32 cellular contexts compared by ENCODE assay signal in the genomic region with DNA sequence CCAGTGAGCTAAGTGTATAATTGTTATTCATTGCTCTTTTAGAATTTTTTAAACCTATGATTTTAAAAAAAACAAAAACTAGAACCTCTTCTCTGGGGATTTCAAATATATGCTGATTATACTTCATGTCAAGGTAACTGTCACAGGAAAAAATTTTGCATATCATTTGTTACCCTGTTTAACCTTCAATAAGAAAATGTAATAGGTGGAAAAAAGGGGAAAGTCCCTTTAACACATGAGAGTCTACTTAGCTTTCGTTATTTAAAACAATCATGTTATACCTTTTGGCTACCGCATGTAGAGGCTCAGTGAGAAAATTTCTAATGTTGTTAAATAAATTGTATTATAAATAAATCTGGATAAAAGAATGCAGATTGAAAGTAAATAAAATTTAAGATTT.
"Had no signal": no experiment of that assay in that cellular context is flagged by ENCODE, and none has a peak within 500 bp of the region (broad histone marks: within the 10 kb centered on the region; RNA-seq: fewer than 3 reads in every experiment).

No MANE protein-coding gene starts in this region.

- ATAC-seq: activated CD4-positive, alpha-beta T cell treated with anti-CD3 and anti-CD28 coated beads for 36 hours; activated CD8-positive, alpha-beta memory T cell treated with anti-CD3 and anti-CD28 coated beads, Interleukin-2, amount 10 ng/mL, durations not matched to agents 7 days and 5 days; activated CD8-positive, alpha-beta T cell treated with anti-CD3 and anti-CD28 coated beads, Interleukin-2, amount 10 ng/mL, durations not matched to agents 7 days and 5 days; heart right ventricle; left lung; lower lobe of right lung; mucosa of descending colon; sciatic nerve; stimulated activated effector memory CD8-positive, alpha-beta T cell treated with anti-CD3 and anti-CD28 coated beads, Interleukin-12 subunit alpha, Interleukin-12 subunit beta, amount 100 ng/mL, for 72 hours; stimulated activated naive CD8-positive, alpha-beta T cell treated with anti-CD3 and anti-CD28 coated beads, Interleukin-15, amount 100 ng/mL, for 72 hours had no signal

- H3K27me3 ChIP-seq: ascending aorta, cardiac muscle cell, colonic mucosa, heart right ventricle, left lung, neutrophil, vagina had no signal

- DNase-seq: activated CD4-positive, alpha-beta T cell treated with anti-CD3 and anti-CD28 coated beads for 36 hours; activated CD8-positive, alpha-beta memory T cell treated with anti-CD3 and anti-CD28 coated beads, Interleukin-2, amount 10 ng/mL, durations not matched to agents 7 days and 5 days; activated CD8-positive, alpha-beta T cell treated with anti-CD3 and anti-CD28 coated beads, Interleukin-2, amount 10 ng/mL, durations not matched to agents 7 days and 5 days; activated effector memory CD4-positive, alpha-beta T cell treated with anti-CD3 and anti-CD28 coated beads, Interleukin-2, amount 50 U/mL, for 16 hours; activated naive CD8-positive, alpha-beta T cell treated with anti-CD3 and anti-CD28 coated beads for 36 hours; cerebellar nuclear complex; colonic mucosa; effector memory CD4-positive, alpha-beta T cell; erythroblast; heart right ventricle; left lung; lower lobe of right lung; mucosa of descending colon; stimulated activated CD4-positive, alpha-beta T cell treated with anti-CD3 and anti-CD28 coated beads, Interleukin-4, amount 100 ng/mL, for 24 hours; stimulated activated naive CD8-positive, alpha-beta T cell treated with anti-CD3 and anti-CD28 coated beads, Interleukin-15, amount 100 ng/mL, for 72 hours; substantia nigra; SW 1271; T1000; WERI-Rb-1 had no signal

- H3K4me1 ChIP-seq: colonic mucosa, left lung, lower lobe of right lung had no signal

- H3K27ac Mint-ChIP-seq: activated CD4-positive, alpha-beta T cell treated with anti-CD3 and anti-CD28 coated beads for 36 hours; activated CD8-positive, alpha-beta memory T cell treated with anti-CD3 and anti-CD28 coated beads, Interleukin-2, amount 10 ng/mL, durations not matched to agents 7 days and 5 days; activated CD8-positive, alpha-beta T cell treated with anti-CD3 and anti-CD28 coated beads, Interleukin-2, amount 10 ng/mL, durations not matched to agents 7 days and 5 days; activated naive CD4-positive, alpha-beta T cell treated with anti-CD3 and anti-CD28 coated beads for 36 hours; activated naive CD8-positive, alpha-beta T cell treated with anti-CD3 and anti-CD28 coated beads for 36 hours; brain; nephron; progenitor cell of endocrine pancreas; stimulated activated effector memory CD8-positive, alpha-beta T cell treated with anti-CD3 and anti-CD28 coated beads, Interleukin-12 subunit alpha, Interleukin-12 subunit beta, amount 100 ng/mL, for 72 hours; stimulated activated naive CD8-positive, alpha-beta T cell treated with anti-CD3 and anti-CD28 coated beads, Interleukin-15, amount 100 ng/mL, for 72 hours; T-helper 1 cell treated with Interleukin-12 subunit alpha and Interleukin-12 subunit beta and Interleukin-4 antibody, amounts not matched to agents 30 μg/mL and 1 μg/mL, for 36 hours; type B pancreatic cell had no signal

- H3K27ac ChIP-seq: ascending aorta, cardiac muscle cell, colonic mucosa, heart right ventricle, left lung, lower lobe of right lung, neutrophil, skin epidermis, vagina, WERI-Rb-1 had no signal

- H3K27me3 Mint-ChIP-seq: activated CD4-positive, alpha-beta T cell treated with anti-CD3 and anti-CD28 coated beads for 36 hours; activated CD8-positive, alpha-beta memory T cell treated with anti-CD3 and anti-CD28 coated beads, Interleukin-2, amount 10 ng/mL, durations not matched to agents 7 days and 5 days; activated naive CD8-positive, alpha-beta T cell treated with anti-CD3 and anti-CD28 coated beads for 36 hours; brain; progenitor cell of endocrine pancreas; type B pancreatic cell had no signal

- H3K4me1 Mint-ChIP-seq: activated CD4-positive, alpha-beta T cell treated with anti-CD3 and anti-CD28 coated beads for 36 hours; activated CD8-positive, alpha-beta memory T cell treated with anti-CD3 and anti-CD28 coated beads, Interleukin-2, amount 10 ng/mL, durations not matched to agents 7 days and 5 days; nephron; stimulated activated effector memory CD8-positive, alpha-beta T cell treated with anti-CD3 and anti-CD28 coated beads, Interleukin-12 subunit alpha, Interleukin-12 subunit beta, amount 100 ng/mL, for 72 hours; stimulated activated naive CD8-positive, alpha-beta T cell treated with anti-CD3 and anti-CD28 coated beads, Interleukin-15, amount 100 ng/mL, for 72 hours had no signal

- H3K36me3 ChIP-seq: ascending aorta, cardiac muscle cell, colonic mucosa, heart right ventricle, left lung, lower lobe of right lung, neutrophil, vagina, WERI-Rb-1 had no signal

- H3K36me3 Mint-ChIP-seq: activated CD8-positive, alpha-beta memory T cell treated with anti-CD3 and anti-CD28 coated beads, Interleukin-2, amount 10 ng/mL, durations not matched to agents 7 days and 5 days; activated naive CD8-positive, alpha-beta T cell treated with anti-CD3 and anti-CD28 coated beads for 36 hours; brain; stimulated activated effector memory CD8-positive, alpha-beta T cell treated with anti-CD3 and anti-CD28 coated beads, Interleukin-12 subunit alpha, Interleukin-12 subunit beta, amount 100 ng/mL, for 72 hours; type B pancreatic cell had no signal

- H3K9me3 ChIP-seq: ascending aorta, colonic mucosa, heart right ventricle, left lung, lower lobe of right lung, mucosa of descending colon, neutrophil, vagina had no signal

- H3K4me3 ChIP-seq: ascending aorta, cardiac muscle cell, colonic mucosa, heart right ventricle, left lung, lower lobe of right lung, mucosa of descending colon, skin epidermis, vagina had no signal

- H3K9me3 Mint-ChIP-seq: activated naive CD4-positive, alpha-beta T cell treated with anti-CD3 and anti-CD28 coated beads for 36 hours; activated naive CD8-positive, alpha-beta T cell treated with anti-CD3 and anti-CD28 coated beads for 36 hours; brain; stimulated activated effector memory CD8-positive, alpha-beta T cell treated with anti-CD3 and anti-CD28 coated beads, Interleukin-12 subunit alpha, Interleukin-12 subunit beta, amount 100 ng/mL, for 72 hours; stimulated activated naive CD8-positive, alpha-beta T cell treated with anti-CD3 and anti-CD28 coated beads, Interleukin-15, amount 100 ng/mL, for 72 hours; T-helper 1 cell treated with Interleukin-12 subunit alpha and Interleukin-12 subunit beta and Interleukin-4 antibody, amounts not matched to agents 30 μg/mL and 1 μg/mL, for 36 hours had no signal

- H3K4me3 Mint-ChIP-seq: activated CD4-positive, alpha-beta T cell treated with anti-CD3 and anti-CD28 coated beads for 36 hours; activated CD8-positive, alpha-beta memory T cell treated with anti-CD3 and anti-CD28 coated beads, Interleukin-2, amount 10 ng/mL, durations not matched to agents 7 days and 5 days; activated CD8-positive, alpha-beta T cell treated with anti-CD3 and anti-CD28 coated beads, Interleukin-2, amount 10 ng/mL, durations not matched to agents 7 days and 5 days; activated naive CD4-positive, alpha-beta T cell treated with anti-CD3 and anti-CD28 coated beads for 36 hours; activated naive CD8-positive, alpha-beta T cell treated with anti-CD3 and anti-CD28 coated beads for 36 hours; brain; nephron; stimulated activated effector memory CD8-positive, alpha-beta T cell treated with anti-CD3 and anti-CD28 coated beads, Interleukin-12 subunit alpha, Interleukin-12 subunit beta, amount 100 ng/mL, for 72 hours; stimulated activated naive CD8-positive, alpha-beta T cell treated with anti-CD3 and anti-CD28 coated beads, Interleukin-15, amount 100 ng/mL, for 72 hours; T-helper 1 cell treated with Interleukin-12 subunit alpha and Interleukin-12 subunit beta and Interleukin-4 antibody, amounts not matched to agents 30 μg/mL and 1 μg/mL, for 36 hours; type B pancreatic cell had no signal
